ENCODE assay signal across 8 cellular contexts in the genomic region with DNA sequence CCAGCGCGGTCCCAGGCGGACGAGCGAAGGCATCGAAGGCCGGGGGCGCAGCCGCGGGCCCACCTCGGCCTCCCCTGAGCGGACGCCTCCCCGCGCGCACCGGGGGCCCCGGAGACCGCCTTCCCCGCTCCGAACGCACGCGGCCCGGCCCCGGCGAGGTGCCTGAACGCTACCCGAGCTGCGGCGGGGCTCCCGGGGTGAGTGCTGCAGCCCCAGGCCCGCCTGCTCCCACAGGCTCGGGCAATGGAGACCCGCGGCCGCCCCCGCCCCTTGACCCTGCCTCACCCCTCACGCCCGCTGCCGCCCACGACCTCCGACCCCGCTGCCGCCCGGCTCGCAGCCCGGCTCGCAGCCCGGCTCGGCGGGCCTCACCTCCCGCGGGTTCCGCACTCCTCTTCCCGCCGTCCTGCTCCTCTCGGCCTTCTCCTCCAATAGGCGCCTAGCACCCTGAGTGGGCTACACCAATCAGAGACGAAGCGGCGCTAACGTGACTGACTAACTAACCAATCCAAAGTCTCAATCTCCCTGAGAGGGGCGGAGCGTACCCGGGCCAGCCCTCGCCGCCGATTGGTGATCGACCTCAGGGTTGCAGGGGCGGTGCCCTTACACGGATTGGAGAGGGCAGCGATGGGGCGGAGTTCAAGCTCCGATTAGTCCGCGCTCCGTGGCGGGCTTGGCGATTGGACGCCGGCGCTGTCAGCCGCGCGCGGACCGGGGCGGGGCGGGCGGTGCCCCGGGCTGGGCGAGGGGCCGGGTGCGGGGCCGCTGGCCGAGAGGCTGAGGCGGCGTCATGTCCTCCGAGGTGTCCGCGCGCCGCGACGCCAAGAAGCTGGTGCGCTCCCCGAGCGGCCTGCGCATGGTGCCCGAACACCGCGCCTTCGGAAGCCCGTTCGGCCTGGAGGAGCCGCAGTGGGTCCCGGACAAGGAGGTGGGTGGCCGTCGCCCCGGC. TPM values are rescaled to one million over a fixed set of nuclear protein-coding genes. Genes with fewer than 3 reads are reported as not detected.
DNase-seq lines count a peak whose midpoint lies in the region; ATAC-seq and TF ChIP-seq lines count a peak whose summit lies in the region.

Gene XRCC3, minus strand, starts transcription at position 400 of the 949 bp plus-strand sequence. CDS start 4,364 bp downstream, outside the sequence.
Gene ZFYVE21, plus strand, starts transcription at position 759 of the 949 bp plus-strand sequence. Its CDS starts 32 bp downstream, at position 791.

- no peaks in the 10 kb centered on the region for H3K9me3 ChIP-seq in SK-N-SH

- H3K79me2 ChIP-seq in SK-N-SH (ENCODE audit: insufficient read depth): peaks cover 65% of the 10 kb centered on the region

- POLR2A ChIA-PET in SK-N-SH (lab: Yijun Ruan, JAX): interaction anchor here (0.6 to 1.0 kb wide), 2 partner anchors 19 to 1077 kb away, joined by 4 to 5 read pairs; no protein-coding TSS in a partner anchor

- CTCF ChIA-PET in SK-N-SH (lab: Yijun Ruan, JAX): interaction anchor here (0.7 kb wide), 1 partner anchor 706 kb away, joined by 3 read pairs; no protein-coding TSS in a partner anchor

- peak within 1 kb of the TSS; percentile 44 to 55 for H3K27ac ChIP-seq in SK-N-SH (ENCODE audit: low read depth in 2 of 2, low read length in 1 of 2)
- H3K27ac ChIP-seq in temporal lobe (ENCODE audit: low read depth, low read length): peak within 1 kb of the TSS; percentile 36

- H3K27me3 ChIP-seq in SK-N-SH (ENCODE audit: insufficient read depth): no peaks in the 10 kb centered on the region

- no peak for TF ChIP-seq CTCF in SK-N-SH (IDR thresholded peaks at IDR 0.05)

- peak within 1 kb of the TSS; percentile 98 for H3K4me2 ChIP-seq in SK-N-SH

- no peaks in the 10 kb centered on the region for H3K36me3 ChIP-seq in SK-N-SH (replicated peaks in 1 of 2; ENCODE audit: control insufficient read depth in 1 of 2, insufficient read depth in 2 of 2, low read length in 1 of 2)

- no peaks in the 10 kb centered on the region for H3K9me2 ChIP-seq in SK-N-SH

- no peaks in the 10 kb centered on the region for H3F3A ChIP-seq in SK-N-SH (replicated peaks; ENCODE audit: insufficient read depth)

- H3K9ac ChIP-seq in SK-N-SH: peak within 1 kb of the TSS; percentile 81

- no peak for TF ChIP-seq EP300 in SK-N-SH (IDR thresholded peaks at IDR 0.05; ENCODE audit: borderline replicate concordance in 1 of 2, low read depth in 1 of 2, low read length in 1 of 2)

- 7% methylated on average over 29 of the region's 121 CpGs for WGBS in SK-N-SH (ENCODE audit: low lambda C conversion rate)

- DNase-seq in GM04504 (ENCODE audit: low read depth) (peak; percentile 99), NCI-H1048 (lab: John Stamatoyannopoulos, UW) (peak; percentile 98), SK-N-SH (peak; percentile 100), globus pallidus (ENCODE audit: low spot score) (peak; percentile 99), nucleus accumbens (lab: John Stamatoyannopoulos, UW) (peak; percentile 90 to 99 (median 98))
- peak; percentile 100 for DNase-seq in activated naive CD4-positive, alpha-beta T cell treated with anti-CD3 and anti-CD28 coated beads, Interleukin-2, amount 50 U/mL, for 16 hours

- H4K20me1 ChIP-seq in SK-N-SH (ENCODE audit: insufficient read depth): peaks cover 21% of the 10 kb centered on the region; the same call in 1 of the 2 replicates

- TF ChIP-seq RAD21 in SK-N-SH (IDR thresholded peaks at IDR 0.05; ENCODE audit: low read length): no peak

- H3K4me3 ChIP-seq in SK-N-SH (ENCODE audit: low read depth in 2 of 2, low read length in 1 of 2): peak within 1 kb of the TSS; percentile 69 to 76

- peak; percentile 94 for ATAC-seq in HG02571 (IDR thresholded peaks at IDR 0.05; ENCODE audit: unreplicated experiment)

- H2AFZ ChIP-seq in SK-N-SH (ENCODE audit: low read depth): peak within 1 kb of the TSS; percentile 57; the same call in 1 of the 2 replicates

- H3K4me1 ChIP-seq in SK-N-SH (ENCODE audit: control insufficient read depth in 1 of 2, insufficient read depth in 2 of 2, low read depth in 1 of 2, low read length in 1 of 2): peaks cover 11 to 39% of the 10 kb centered on the region in 2 experiments; a peak in 2 of 4 replicates

TF ChIP-seq in SK-N-SH, 30 proteins besides CTCF, POLR2A, EP300 and RAD21 (continues in another document):
- no peak for TF ChIP-seq FOXJ3 (CRISPR knock-in tag; IDR thresholded peaks at IDR 0.05)
- no peak for TF ChIP-seq JUND (IDR thresholded peaks at IDR 0.05)
- TF ChIP-seq SIN3A (IDR thresholded peaks at IDR 0.05; ENCODE audit: borderline replicate concordance, low read depth, low read length): peak; percentile 21; the same call in 1 of the 2 replicates
- no peak for TF ChIP-seq EZH2phosphoT487 (IDR thresholded peaks at IDR 0.05; ENCODE audit: borderline replicate concordance, low read depth)
- 0 out of 2 replicates have a peak, but pooled peaks have one; percentile 19 for TF ChIP-seq GABPA (IDR thresholded peaks at IDR 0.05; ENCODE audit: low read depth)
- no peak for TF ChIP-seq MEF2A (IDR thresholded peaks at IDR 0.05; ENCODE audit: borderline replicate concordance, low read depth)
- TF ChIP-seq, protein P1, sequence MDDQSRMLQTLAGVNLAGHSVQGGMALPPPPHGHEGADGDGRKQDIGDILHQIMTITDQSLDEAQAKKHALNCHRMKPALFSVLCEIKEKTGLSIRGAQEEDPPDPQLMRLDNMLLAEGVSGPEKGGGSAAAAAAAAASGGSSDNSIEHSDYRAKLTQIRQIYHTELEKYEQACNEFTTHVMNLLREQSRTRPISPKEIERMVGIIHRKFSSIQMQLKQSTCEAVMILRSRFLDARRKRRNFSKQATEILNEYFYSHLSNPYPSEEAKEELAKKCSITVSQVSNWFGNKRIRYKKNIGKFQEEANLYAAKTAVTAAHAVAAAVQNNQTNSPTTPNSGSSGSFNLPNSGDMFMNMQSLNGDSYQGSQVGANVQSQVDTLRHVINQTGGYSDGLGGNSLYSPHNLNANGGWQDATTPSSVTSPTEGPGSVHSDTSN (IDR thresholded peaks at IDR 0.05): peak; percentile 96
- TF ChIP-seq POLR2AphosphoS5 (IDR thresholded peaks at IDR 0.05; ENCODE audit: low read depth, low read length): no peak
- TF ChIP-seq NFIC (IDR thresholded peaks at IDR 0.05; ENCODE audit: borderline replicate concordance): no peak
- TF ChIP-seq GATA2 (CRISPR knock-in tag; IDR thresholded peaks at IDR 0.05): no peak
- no peak for TF ChIP-seq TCF12 (IDR thresholded peaks at IDR 0.05)
- peak; percentile 72; the same call in 1 of the 2 replicates for TF ChIP-seq RFX5 (IDR thresholded peaks at IDR 0.05; ENCODE audit: low read length)
- TF ChIP-seq MXI1 (IDR thresholded peaks at IDR 0.05; ENCODE audit: low read depth, low read length): peak; percentile 75
- peak; percentile 20; the same call in 1 of the 2 replicates for TF ChIP-seq TAF1 (IDR thresholded peaks at IDR 0.05; ENCODE audit: borderline replicate concordance, low read depth, low read length)
- TF ChIP-seq, protein P2, sequence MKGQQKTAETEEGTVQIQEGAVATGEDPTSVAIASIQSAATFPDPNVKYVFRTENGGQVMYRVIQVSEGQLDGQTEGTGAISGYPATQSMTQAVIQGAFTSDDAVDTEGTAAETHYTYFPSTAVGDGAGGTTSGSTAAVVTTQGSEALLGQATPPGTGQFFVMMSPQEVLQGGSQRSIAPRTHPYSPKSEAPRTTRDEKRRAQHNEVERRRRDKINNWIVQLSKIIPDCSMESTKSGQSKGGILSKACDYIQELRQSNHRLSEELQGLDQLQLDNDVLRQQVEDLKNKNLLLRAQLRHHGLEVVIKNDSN (IDR thresholded peaks at IDR 0.05; ENCODE audit: borderline replicate concordance, low read depth): peak; percentile 75; the same call in 1 of the 2 replicates
- TF ChIP-seq SMC3 (IDR thresholded peaks at IDR 0.05; ENCODE audit: low read depth, low read length): no peak
- TF ChIP-seq FOXM1 (IDR thresholded peaks at IDR 0.05; ENCODE audit: low read depth): no peak
- peak; percentile 60; the same call in 1 of the 2 replicates for TF ChIP-seq MAX (IDR thresholded peaks at IDR 0.05; ENCODE audit: low read depth)
- TF ChIP-seq, protein P3, sequence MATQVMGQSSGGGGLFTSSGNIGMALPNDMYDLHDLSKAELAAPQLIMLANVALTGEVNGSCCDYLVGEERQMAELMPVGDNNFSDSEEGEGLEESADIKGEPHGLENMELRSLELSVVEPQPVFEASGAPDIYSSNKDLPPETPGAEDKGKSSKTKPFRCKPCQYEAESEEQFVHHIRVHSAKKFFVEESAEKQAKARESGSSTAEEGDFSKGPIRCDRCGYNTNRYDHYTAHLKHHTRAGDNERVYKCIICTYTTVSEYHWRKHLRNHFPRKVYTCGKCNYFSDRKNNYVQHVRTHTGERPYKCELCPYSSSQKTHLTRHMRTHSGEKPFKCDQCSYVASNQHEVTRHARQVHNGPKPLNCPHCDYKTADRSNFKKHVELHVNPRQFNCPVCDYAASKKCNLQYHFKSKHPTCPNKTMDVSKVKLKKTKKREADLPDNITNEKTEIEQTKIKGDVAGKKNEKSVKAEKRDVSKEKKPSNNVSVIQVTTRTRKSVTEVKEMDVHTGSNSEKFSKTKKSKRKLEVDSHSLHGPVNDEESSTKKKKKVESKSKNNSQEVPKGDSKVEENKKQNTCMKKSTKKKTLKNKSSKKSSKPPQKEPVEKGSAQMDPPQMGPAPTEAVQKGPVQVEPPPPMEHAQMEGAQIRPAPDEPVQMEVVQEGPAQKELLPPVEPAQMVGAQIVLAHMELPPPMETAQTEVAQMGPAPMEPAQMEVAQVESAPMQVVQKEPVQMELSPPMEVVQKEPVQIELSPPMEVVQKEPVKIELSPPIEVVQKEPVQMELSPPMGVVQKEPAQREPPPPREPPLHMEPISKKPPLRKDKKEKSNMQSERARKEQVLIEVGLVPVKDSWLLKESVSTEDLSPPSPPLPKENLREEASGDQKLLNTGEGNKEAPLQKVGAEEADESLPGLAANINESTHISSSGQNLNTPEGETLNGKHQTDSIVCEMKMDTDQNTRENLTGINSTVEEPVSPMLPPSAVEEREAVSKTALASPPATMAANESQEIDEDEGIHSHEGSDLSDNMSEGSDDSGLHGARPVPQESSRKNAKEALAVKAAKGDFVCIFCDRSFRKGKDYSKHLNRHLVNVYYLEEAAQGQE (IDR thresholded peaks at IDR 0.05; ENCODE audit: low read depth, low read length): no peak
- TF ChIP-seq ELF1 (IDR thresholded peaks at IDR 0.05): peak; percentile 35; the same call in 1 of the 2 replicates

RNA-seq across cellular contexts. Expression of gene XRCC3, which starts in this region (rescaled TPM):
- 10.7 and 11.7 TPM in 2 replicates for polyA plus RNA-seq in SK-N-SH (2012; rRNA removed)
- 5.0 and 8.3 TPM in 2 replicates for polyA plus RNA-seq in SK-N-SH (2012; cell fraction: cytosol; rRNA removed)
- polyA plus RNA-seq in SK-N-SH (2012; cell fraction: nucleus; rRNA removed): 33.8 and 34.4 TPM in 2 replicates
- total RNA-seq in temporal lobe: 5.7 TPM

RNA-seq across cellular contexts. Expression of gene ZFYVE21, which starts in this region (rescaled TPM):
- polyA plus RNA-seq in SK-N-SH (2012; rRNA removed): 82.1 and 85.3 TPM in 2 replicates
- 71.0 and 86.0 TPM in 2 replicates for polyA plus RNA-seq in SK-N-SH (2012; cell fraction: cytosol; rRNA removed)
- 71.2 and 81.9 TPM in 2 replicates for polyA plus RNA-seq in SK-N-SH (2012; cell fraction: nucleus; rRNA removed)
- 29.0 TPM for total RNA-seq in temporal lobe

Comparison
In these comparisons a context has a peak if more than half of its experiments do, and no peak if none do; other contexts are left out.
1. Peak in every context shown above with its lines: DNase-seq, ATAC-seq, H3K4me3 ChIP-seq and H3K27ac ChIP-seq.